Comparison of ENCODE assay signal across 9 cellular contexts in genomic region chr17:77666881-77667395, GRCh38.
DNase-seq lines count a peak whose midpoint lies in the region; ATAC-seq and TF ChIP-seq lines count a peak whose summit lies in the region.
"Had no signal": no experiment of that assay in that cellular context is flagged by ENCODE, and none has a peak within 500 bp of the region (broad histone marks: within the 10 kb centered on the region; RNA-seq: fewer than 3 reads in every experiment).

No MANE protein-coding gene starts in this region.

- H3K9me3 ChIP-seq in BLaER1 (peaks cover 9% of the 10 kb centered on the region; the same call in 1 of the 2 replicates), colonic mucosa (no peaks in the 10 kb centered on the region)

- no peaks in the 10 kb centered on the region for H4K20me1 ChIP-seq in BLaER1

- H3K9me3 Mint-ChIP-seq in natural killer cell: peaks cover 0 to 2% of the 10 kb centered on the region in 2 donors

- no peaks in the 10 kb centered on the region for H3K27me3 Mint-ChIP-seq in natural killer cell (ENCODE audit: low read depth in 2 of 2)

- H3K4me1 ChIP-seq in BLaER1 (peaks cover 32% of the 10 kb centered on the region), colonic mucosa (no peaks in the 10 kb centered on the region)

- peak overlapping the region; percentile 85 for H3K4me2 ChIP-seq in BLaER1

- H3K27ac ChIP-seq in BLaER1 (peak overlapping the region; percentile 79), colonic mucosa (no peak overlapping the region)

- H3K36me3 Mint-ChIP-seq in natural killer cell: peaks cover 9% of the 10 kb centered on the region

- ATAC-seq in natural killer cell: peak; percentile 87 to 94 (median 91)
- no peak for ATAC-seq in HG03469 (IDR thresholded peaks at IDR 0.05; ENCODE audit: unreplicated experiment)

- H3K36me3 ChIP-seq in BLaER1 (no peaks in the 10 kb centered on the region), colonic mucosa (no peaks in the 10 kb centered on the region)

- TF ChIP-seq CTCF in natural killer cell (IDR thresholded peaks at IDR 0.05): no peak
- TF ChIP-seq CTCF in colonic mucosa (IDR thresholded peaks at IDR 0.05): no peak

- DNase-seq in NAMALWA (ENCODE audit: low spot score) (peak; percentile 78), natural killer cell (peak; percentile 53), colonic mucosa (no peak), head of caudate nucleus (no peak), kidney glomerular epithelial cell (lab: John Stamatoyannopoulos, UW) (no peak)
- DNase-seq in activated CD8-positive, alpha-beta memory T cell treated with anti-CD3 and anti-CD28 coated beads, Interleukin-2, amount 50 U/mL, for 48 hours: peak; percentile 83
- DNase-seq: NCI-H1436 had no signal

- peak overlapping the region; percentile 97 for H3K4me3 Mint-ChIP-seq in natural killer cell

- H3K27ac Mint-ChIP-seq in natural killer cell: peak overlapping the region; percentile 93 to 95

- H3K9ac ChIP-seq in BLaER1: peak overlapping the region; percentile 61; the same call in 1 of the 2 replicates
- peak overlapping the region in 1 of 2 donors; percentile 16 for H3K9ac ChIP-seq in colonic mucosa (ENCODE audit: low read depth in 2 of 2, low read length in 2 of 2)

- H3K27me3 ChIP-seq in BLaER1 (no peaks in the 10 kb centered on the region), colonic mucosa (no peaks in the 10 kb centered on the region)

- intact Hi-C loops in natural killer cell (cut with micrococcal nuclease): loop anchor here (10.0 kb wide), 1 partner anchor 342 kb away; no protein-coding TSS in a partner anchor
- intact Hi-C loops in colonic mucosa (cut with DNase I): no loop called here
- intact Hi-C loops in head of caudate nucleus (cut with DNase I): no loop called here

- H3K4me3 ChIP-seq in BLaER1: peak overlapping the region; percentile 58
- no peak overlapping the region for H3K4me3 ChIP-seq in colonic mucosa

- peaks cover 35 to 38% of the 10 kb centered on the region in 2 donors for H3K4me1 Mint-ChIP-seq in natural killer cell

Comparison
In these comparisons a context has a peak if more than half of its experiments do, and no peak if none do; other contexts are left out.
1. DNase-seq: peak in NAMALWA (single experiment), activated CD8-positive, alpha-beta memory T cell treated with anti-CD3 and anti-CD28 coated beads, Interleukin-2, amount 50 U/mL, for 48 hours (single experiment) and natural killer cell (single experiment); none in colonic mucosa (single experiment), head of caudate nucleus (0 of 42) and kidney glomerular epithelial cell (single experiment).